Comparison of ENCODE assay signal across 26 cellular contexts in genomic region chr6:4314201-4314707, GRCh38.
"Had no signal": no experiment of that assay in that cellular context is flagged by ENCODE, and none has a peak within 500 bp of the region (broad histone marks: within the 10 kb centered on the region; RNA-seq: fewer than 3 reads in every experiment).

No MANE protein-coding gene starts in this region.

- ATAC-seq: activated naive CD8-positive, alpha-beta T cell treated with anti-CD3 and anti-CD28 coated beads, Interleukin-2, amount 50 U/mL, for 24 hours; effector memory CD8-positive, alpha-beta T cell; gastrocnemius medialis; stimulated activated effector memory CD8-positive, alpha-beta T cell treated with anti-CD3 and anti-CD28 coated beads, Interleukin-12 subunit alpha, Interleukin-12 subunit beta, amount 100 ng/mL, for 72 hours; stimulated activated naive CD8-positive, alpha-beta T cell treated with anti-CD3 and anti-CD28 coated beads, Interleukin-15, amount 100 ng/mL, for 72 hours; T-helper 17 cell had no signal

- H3K36me3 Mint-ChIP-seq: stimulated activated effector memory CD8-positive, alpha-beta T cell treated with anti-CD3 and anti-CD28 coated beads, Interleukin-12 subunit alpha, Interleukin-12 subunit beta, amount 100 ng/mL, for 72 hours had no signal

- H3K4me1 Mint-ChIP-seq: activated CD4-positive, alpha-beta memory T cell treated with anti-CD3 and anti-CD28 coated beads, Interleukin-2, amount 10 ng/mL, durations not matched to agents 7 days and 5 days; activated naive CD8-positive, alpha-beta T cell treated with anti-CD3 and anti-CD28 coated beads, Interleukin-2, amount 50 U/mL, for 24 hours; stimulated activated effector memory CD8-positive, alpha-beta T cell treated with anti-CD3 and anti-CD28 coated beads, Interleukin-12 subunit alpha, Interleukin-12 subunit beta, amount 100 ng/mL, for 72 hours; stimulated activated naive CD8-positive, alpha-beta T cell treated with anti-CD3 and anti-CD28 coated beads, Interleukin-15, amount 100 ng/mL, for 72 hours; T-helper 17 cell had no signal

- DNase-seq: activated CD4-positive, alpha-beta memory T cell treated with anti-CD3 and anti-CD28 coated beads, Interleukin-2, amount 10 ng/mL, durations not matched to agents 7 days and 5 days; activated CD4-positive, alpha-beta T cell treated with anti-CD3 and anti-CD28 coated beads for 4 hours; activated CD4-positive, CD25-positive, alpha-beta regulatory T cell; activated effector memory CD4-positive, alpha-beta T cell treated with anti-CD3 and anti-CD28 coated beads, Interleukin-2, amount 50 U/mL, for 16 hours; activated naive CD4-positive, alpha-beta T cell treated with anti-CD3 and anti-CD28 coated beads, Interleukin-2, amount 50 U/mL, for 16 hours; activated naive CD8-positive, alpha-beta T cell treated with anti-CD3 and anti-CD28 coated beads, Interleukin-2, amount 50 U/mL, for 24 hours; anterior cingulate cortex; body of pancreas; caudate nucleus; effector memory CD8-positive, alpha-beta T cell; gastrocnemius medialis; hypothalamus; left cardiac atrium; mesendoderm; naive B cell; nucleus accumbens; posterior cingulate gyrus; right lobe of liver; stimulated activated CD4-positive, alpha-beta T cell treated with anti-CD3 and anti-CD28 coated beads, Interleukin-2, amount 100 ng/mL, for 24 hours; stimulated activated naive CD8-positive, alpha-beta T cell treated with anti-CD3 and anti-CD28 coated beads, Interleukin-15, amount 100 ng/mL, for 72 hours; T-helper 17 cell had no signal

- H3K9me3 ChIP-seq: body of pancreas, gastrocnemius medialis, right lobe of liver, suprapubic skin had no signal

- H3K4me3 ChIP-seq: body of pancreas, esophagus muscularis mucosa, gastrocnemius medialis, right lobe of liver, skin epidermis, suprapubic skin, tibial nerve had no signal

- H3K4me3 Mint-ChIP-seq: activated CD4-positive, alpha-beta memory T cell treated with anti-CD3 and anti-CD28 coated beads, Interleukin-2, amount 10 ng/mL, durations not matched to agents 7 days and 5 days; activated naive CD8-positive, alpha-beta T cell treated with anti-CD3 and anti-CD28 coated beads, Interleukin-2, amount 50 U/mL, for 24 hours; effector memory CD8-positive, alpha-beta T cell; naive B cell; stimulated activated effector memory CD8-positive, alpha-beta T cell treated with anti-CD3 and anti-CD28 coated beads, Interleukin-12 subunit alpha, Interleukin-12 subunit beta, amount 100 ng/mL, for 72 hours; stimulated activated naive CD8-positive, alpha-beta T cell treated with anti-CD3 and anti-CD28 coated beads, Interleukin-15, amount 100 ng/mL, for 72 hours; T-helper 17 cell had no signal

- H3K27me3 ChIP-seq: body of pancreas, esophagus muscularis mucosa, gastrocnemius medialis, right lobe of liver, suprapubic skin, tibial nerve had no signal

- H3K36me3 ChIP-seq: esophagus muscularis mucosa, gastrocnemius medialis, right lobe of liver, suprapubic skin, tibial nerve had no signal

- H3K27ac ChIP-seq: right lobe of liver, suprapubic skin had no signal

- H3K27ac Mint-ChIP-seq: activated CD4-positive, alpha-beta memory T cell treated with anti-CD3 and anti-CD28 coated beads, Interleukin-2, amount 10 ng/mL, durations not matched to agents 7 days and 5 days; activated naive CD8-positive, alpha-beta T cell treated with anti-CD3 and anti-CD28 coated beads, Interleukin-2, amount 50 U/mL, for 24 hours; effector memory CD8-positive, alpha-beta T cell; stimulated activated effector memory CD8-positive, alpha-beta T cell treated with anti-CD3 and anti-CD28 coated beads, Interleukin-12 subunit alpha, Interleukin-12 subunit beta, amount 100 ng/mL, for 72 hours; stimulated activated naive CD8-positive, alpha-beta T cell treated with anti-CD3 and anti-CD28 coated beads, Interleukin-15, amount 100 ng/mL, for 72 hours; T-helper 17 cell had no signal

- H3K4me1 ChIP-seq: right lobe of liver had no signal
